In the genomic region with DNA sequence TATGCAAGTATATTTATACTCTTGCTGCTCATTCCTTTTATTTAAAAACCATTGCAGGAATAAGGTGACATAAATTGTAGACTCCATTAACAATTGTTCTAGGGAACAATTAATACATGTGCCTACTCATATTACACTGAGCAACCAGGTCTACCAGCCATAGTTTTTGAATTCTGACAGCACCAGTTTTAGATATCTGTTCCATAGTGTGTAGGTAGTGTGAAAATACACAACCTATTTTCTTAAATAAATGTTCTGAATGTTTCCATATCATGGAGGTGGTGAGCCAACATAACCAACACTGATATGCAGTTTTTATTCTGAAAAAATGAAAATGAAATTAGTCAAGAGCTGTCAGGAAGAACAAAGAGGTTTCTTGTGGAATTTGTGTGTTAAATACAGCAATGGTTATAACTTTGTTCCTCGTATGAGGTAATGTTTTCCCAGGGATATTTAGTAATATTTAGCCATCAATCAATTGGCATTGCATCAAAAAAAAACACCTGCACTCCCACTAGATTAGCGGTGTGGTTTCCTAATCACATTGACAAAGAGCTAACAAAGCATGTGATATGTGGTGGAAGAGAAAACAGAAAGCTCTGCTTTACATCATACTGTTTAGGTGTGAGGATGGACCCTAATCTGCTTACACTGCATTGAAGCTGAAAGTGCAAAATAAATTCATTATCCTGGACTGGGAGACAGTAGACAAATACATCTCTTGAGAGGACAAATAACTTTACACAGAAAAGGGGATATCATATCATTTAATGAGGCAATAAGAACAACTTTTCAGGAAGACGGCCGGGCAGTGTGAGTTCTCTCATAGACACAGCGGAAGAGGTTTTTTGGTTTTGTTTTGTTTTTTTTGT, we compare ENCODE assay signal across 19 cellular contexts.
DNase-seq lines count a peak whose midpoint lies in the region; ATAC-seq, FAIRE-seq and TF ChIP-seq lines count a peak whose summit lies in the region.
"Had no signal": no experiment of that assay in that cellular context is flagged by ENCODE, and none has a peak within 500 bp of the region (broad histone marks: within the 10 kb centered on the region; RNA-seq: fewer than 3 reads in every experiment).

No MANE protein-coding gene starts in this region.

- H3K23ac ChIP-seq in IMR-90 (ENCODE audit: low read depth, low read length), result no peak overlapping the region

- H4K91ac ChIP-seq in IMR-90 (ENCODE audit: insufficient read depth, low read depth, low read length), result no peak overlapping the region

- peak overlapping the region; percentile 91; the same call in 2 of the 3 replicates for H2BK15ac ChIP-seq in IMR-90 (ENCODE audit: low read depth, low read length)

- H3K18ac ChIP-seq in IMR-90 (ENCODE audit: low read depth, low read length), result peak overlapping the region; percentile 70; the same call in 1 of the 2 replicates

- H2AFZ ChIP-seq in IMR-90 (replicated peaks; ENCODE audit: low read length, poor library complexity) (no peak overlapping the region), MM.1S (ENCODE audit: low read length) (no peak overlapping the region)

- H4K5ac ChIP-seq in IMR-90 (ENCODE audit: low read depth, low read length), result peak overlapping the region; percentile 49; the same call in 1 of the 2 replicates

- H3K79me2 ChIP-seq in MM.1S (ENCODE audit: low read length), result no peaks in the 10 kb centered on the region

- H2BK5ac ChIP-seq in IMR-90 (ENCODE audit: low read depth, low read length, poor library complexity, severe bottlenecking), result peak overlapping the region; percentile 71

- H3F3A ChIP-seq in MM.1S (ENCODE audit: insufficient read depth, low read length), result no peaks in the 10 kb centered on the region

- H3K9me1 ChIP-seq in IMR-90 (ENCODE audit: insufficient read depth, low read length), result 0 out of 2 replicates have a peak, but pooled peaks cover 3% of the 10 kb centered on the region

- TF ChIP-seq RAD21 in IMR-90 (IDR thresholded peaks at IDR 0.05; ENCODE audit: low read length), result no peak

- FAIRE-seq in pancreas (lab: Jason Lieb, UNC), result no peak
- FAIRE-seq: RCC 7860 had no signal

- peak overlapping the region; percentile 62; the same call in 1 of the 2 replicates for H3K4ac ChIP-seq in IMR-90 (ENCODE audit: low read depth, low read length)

- no peak overlapping the region for H2AK9ac ChIP-seq in IMR-90 (replicated peaks; ENCODE audit: low read depth, low read length, poor library complexity)

- H3K9me3 ChIP-seq in IMR-90 (ENCODE audit: control insufficient read depth, insufficient read depth, low read length) (peaks cover 4% of the 10 kb centered on the region), body of pancreas (no peaks in the 10 kb centered on the region), pancreas (no peaks in the 10 kb centered on the region), MM.1S (replicated peaks; ENCODE audit: insufficient read depth, low read length) (no peaks in the 10 kb centered on the region), right atrium auricular region (peaks cover 0 to 12% of the 10 kb centered on the region in 2 donors)

- H3K4me2 ChIP-seq in IMR-90 (ENCODE audit: low read depth, low read length) (no peak overlapping the region), MM.1S (ENCODE audit: low read depth, low read length) (no peak overlapping the region)

- H3K9ac ChIP-seq in IMR-90 (ENCODE audit: low read depth, low read length) (no peak overlapping the region), MM.1S (ENCODE audit: low read length) (no peak overlapping the region)

- no peaks in the 10 kb centered on the region for H3K9me2 ChIP-seq in MM.1S (replicated peaks; ENCODE audit: insufficient read depth, low read length)

- H3K36me3 ChIP-seq in IMR-90 (ENCODE audit: control insufficient read depth, insufficient read depth, low read length) (no peaks in the 10 kb centered on the region), body of pancreas (replicated peaks in 1 of 2; ENCODE audit: insufficient read depth in 1 of 2, low read depth in 2 of 2) (no peaks in the 10 kb centered on the region), pancreas (no peaks in the 10 kb centered on the region), MM.1S (replicated peaks; ENCODE audit: insufficient read depth, low read length) (no peaks in the 10 kb centered on the region), right atrium auricular region (no peaks in the 10 kb centered on the region)

- WGBS in IMR-90 (ENCODE audit: extremely low coverage in 2 of 2, insufficient read length in 1 of 2), 2 experiments, result no CpG with 5 or more reads among the region's 5 CpGs
- 26 to 36% methylated on average over 5 of the region's 5 CpGs for WGBS in body of pancreas, 2 donors
- WGBS in pancreas, 2 donors, result 18 to 34% methylated on average over 5 of the region's 5 CpGs

- ATAC-seq in IMR-90 (ENCODE audit: low read depth) (no peak), body of pancreas (peak; percentile 97), pancreas (peak; percentile 90 to 93 (median 92))

- peaks cover 8% of the 10 kb centered on the region for H3K4me1 ChIP-seq in IMR-90 (ENCODE audit: control insufficient read depth, insufficient read depth, low read length)
- peaks cover 26% of the 10 kb centered on the region for H3K4me1 ChIP-seq in body of pancreas
- peaks cover 0 to 20% (median 4%) of the 10 kb centered on the region in 3 donors for H3K4me1 ChIP-seq in pancreas
- H3K4me1 ChIP-seq in MM.1S (ENCODE audit: low read length), result no peaks in the 10 kb centered on the region
- H3K4me1 ChIP-seq in right atrium auricular region, result peaks cover 0 to 10% of the 10 kb centered on the region in 2 donors

- CTCF ChIA-PET in IMR-90 (lab: Yijun Ruan, JAX), result interaction anchor here (1.0 kb wide), 1 partner anchor 40 kb away, joined by 3 read pairs; no protein-coding TSS in a partner anchor

- TF ChIP-seq CTCF in IMR-90 (conservative IDR thresholded peaks at IDR 0.05; ENCODE audit: low read depth, low read length) (no peak), body of pancreas (IDR thresholded peaks at IDR 0.05) (no peak), pancreas (IDR thresholded peaks at IDR 0.05) (no peak), MM.1S (IDR thresholded peaks at IDR 0.05; ENCODE audit: low read length) (no peak), right atrium auricular region (IDR thresholded peaks at IDR 0.05) (no peak)

- no peak overlapping the region for H3K56ac ChIP-seq in IMR-90 (ENCODE audit: extremely low read depth, insufficient read depth, low read length)

- H2BK120ac ChIP-seq in IMR-90 (ENCODE audit: low read depth, low read length), result peak overlapping the region; percentile 35; the same call in 1 of the 2 replicates

- no TSS peak for BruUV-seq in IMR-90 (replicated peaks; lab: Mats Ljungman, UMichigan)

- H3K27me3 ChIP-seq in IMR-90 (ENCODE audit: control insufficient read depth, insufficient read depth, low read length) (no peaks in the 10 kb centered on the region), body of pancreas (no peaks in the 10 kb centered on the region), pancreas (no peaks in the 10 kb centered on the region), MM.1S (replicated peaks; ENCODE audit: insufficient read depth, low read length) (no peaks in the 10 kb centered on the region), right atrium auricular region (no peaks in the 10 kb centered on the region)

- H2AK5ac ChIP-seq in IMR-90 (ENCODE audit: low read depth, low read length), result peak overlapping the region; percentile 71

- H3K4me3 ChIP-seq in IMR-90 (ENCODE audit: insufficient read depth, low read depth, low read length) (no peak overlapping the region), body of pancreas (no peak overlapping the region), pancreas (no peak overlapping the region), MM.1S (ENCODE audit: low read length) (no peak overlapping the region), right atrium auricular region (no peak overlapping the region)
- H3K4me3 ChIP-seq: SK-N-MC had no signal

- 0 out of 2 replicates have a peak overlapping the region, but pooled peaks have one; percentile 29 for H3K14ac ChIP-seq in IMR-90 (replicated peaks; ENCODE audit: low read depth, low read length)

- DNase-seq in NCI-H82 (lab: John Stamatoyannopoulos, UW) (peak; percentile 31), NCI-H82 treated with DMSO at 0.1 percent for 48 hours (lab: John Stamatoyannopoulos, UW; ENCODE audit: unreplicated experiment) (no peak), IMR-90 (no peak), body of pancreas (peak; percentile 19 to 59 (median 30)), pancreas (peak in 2 of 6 donors; percentile 25 to 31), GF-D8 (lab: John Stamatoyannopoulos, UW) (no peak), MM.1S (no peak), right atrium auricular region (ENCODE audit: low spot score) (no peak)
- DNase-seq: CD4-positive, CD25-positive, alpha-beta regulatory T cell; DMS79; Kasumi-1; NCI-H1092 treated with DMSO at 0.1 percent for 48 hours; NCI-H146; NCI-H2081 treated with DMSO at 0.1 percent for 48 hours; NCI-H2227 treated with DMSO at 0.1 percent for 48 hours; NCI-H510A treated with DMSO at 0.1 percent for 48 hours; Right ventricle myocardium superior had no signal

- POLR2A ChIA-PET in IMR-90 (lab: Charles Lee; ENCODE audit: unreplicated experiment), result no interaction called here

- peak overlapping the region; percentile 72 for H2BK20ac ChIP-seq in IMR-90 (ENCODE audit: low read depth, low read length)

- dilution Hi-C loops in IMR-90 (cut with HindIII; ENCODE audit: low sequenced_read_pairs, unreplicated experiment), result no loop called here

- peaks cover 0 to 2% of the 10 kb centered on the region in 2 experiments; a peak in 1 of 4 replicates for H3K79me1 ChIP-seq in IMR-90 (ENCODE audit: low read depth in 1 of 2, low read length in 2 of 2)

- intact Hi-C loops in IMR-90 (cut with micrococcal nuclease) (no loop called here), body of pancreas (cut with DNase I) (no loop called here), pancreas (cut with DNase I) (loop anchor here in 1 of 3 donors (10.0 kb wide), 1 partner anchor 63 kb away; no protein-coding TSS in a partner anchor)

- H3K27ac ChIP-seq in IMR-90 (ENCODE audit: insufficient read depth, low read length) (no peak overlapping the region), body of pancreas (peak overlapping the region; percentile 79 to 84 (median 82)), pancreas (peak overlapping the region; percentile 16 to 69 (median 50)), MM.1S (ENCODE audit: low read length) (no peak overlapping the region), right atrium auricular region (no peak overlapping the region)
- H3K27ac ChIP-seq: SK-N-MC had no signal

- in situ Hi-C loops in IMR-90 (cut with MboI; ENCODE audit: low sequenced_read_pairs), result no loop called here

- H4K8ac ChIP-seq in IMR-90 (ENCODE audit: low read depth in 2 of 2, low read length in 2 of 2), result peak overlapping the region in 1 of 2 experiments; percentile 16; a peak in 1 of 4 replicates

- H4K20me1 ChIP-seq in IMR-90 (ENCODE audit: insufficient read depth, low read length), result no peaks in the 10 kb centered on the region
- no peaks in the 10 kb centered on the region for H4K20me1 ChIP-seq in MM.1S (ENCODE audit: insufficient read depth, low read length)

- no peak for TF ChIP-seq POLR2A in IMR-90 (IDR thresholded peaks at IDR 0.05; ENCODE audit: low read depth, low read length)
- TF ChIP-seq POLR2A in body of pancreas (IDR thresholded peaks at IDR 0.05), result no peak

TF ChIP-seq in IMR-90, 13 proteins besides CTCF, POLR2A, EP300 and RAD21 (continues in another document):
- TF ChIP-seq SMC3 (IDR thresholded peaks at IDR 0.05; ENCODE audit: low read depth, low read length), result no peak
- no peak for TF ChIP-seq NFE2L2 (IDR thresholded peaks at IDR 0.05; ENCODE audit: low read depth, low read length)

Comparison
In these comparisons a context has a peak if more than half of its experiments do, and no peak if none do; other contexts are left out.
1. DNase-seq: peak in NCI-H82 (single experiment) and body of pancreas (4 of 4); none in NCI-H82 treated with DMSO at 0.1 percent for 48 hours (single experiment), IMR-90 (single experiment), GF-D8 (single experiment), MM.1S (single experiment) and right atrium auricular region (single experiment).
2. H3K27ac ChIP-seq: peak in body of pancreas (4 of 4) and pancreas (4 of 4); none in IMR-90 (single experiment), MM.1S (single experiment) and right atrium auricular region (0 of 2).